In the genomic region with DNA sequence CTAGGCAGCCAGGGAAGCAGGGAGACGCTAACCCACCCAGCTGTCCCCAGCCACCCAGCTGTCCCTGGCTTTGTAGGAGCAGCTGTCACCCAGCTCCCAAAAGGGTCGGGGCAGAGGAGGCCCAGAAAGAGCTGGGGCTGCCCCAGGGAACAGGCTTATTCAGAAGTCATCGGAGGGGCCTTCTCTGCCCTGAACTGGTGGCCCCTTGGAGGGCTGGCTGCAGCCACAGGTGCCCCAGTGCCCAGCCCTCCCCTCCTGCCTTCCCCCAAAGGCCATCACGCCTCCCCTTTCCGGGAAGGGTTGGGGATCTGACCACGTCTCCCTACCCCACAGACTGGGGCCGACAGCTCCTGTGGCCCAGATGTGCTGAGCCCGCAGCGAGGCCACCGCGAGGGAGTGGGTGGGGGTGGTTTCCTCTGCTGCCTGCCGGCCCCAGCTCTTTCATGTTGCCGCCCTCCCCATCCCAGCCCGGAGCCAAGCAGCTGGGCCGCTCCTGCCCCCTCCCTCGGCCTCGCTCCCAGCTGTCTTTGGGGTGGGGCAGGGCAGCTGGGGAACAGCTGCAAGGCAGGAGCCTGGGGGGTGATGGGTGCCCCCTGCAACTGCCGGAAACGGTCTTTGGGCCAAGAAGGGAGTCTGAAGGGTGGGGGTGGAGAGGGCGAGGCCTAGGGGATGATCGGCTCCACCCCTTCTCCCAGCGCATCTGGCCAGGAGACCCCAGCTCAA, we compare ENCODE assay signal across 8 cellular contexts. TPM values are rescaled to one million over a fixed set of nuclear protein-coding genes. Genes with fewer than 3 reads are reported as not detected.
DNase-seq lines count a peak whose midpoint lies in the region; ATAC-seq and TF ChIP-seq lines count a peak whose summit lies in the region.

No MANE protein-coding gene starts in this region.

- no peaks in the 10 kb centered on the region for H3K79me2 ChIP-seq in neural cell (replicated peaks; ENCODE audit: insufficient read depth, low read length)

- DNase-seq in CMK (ENCODE audit: low read depth) (peak; percentile 69), WTC11 (ENCODE audit: low spot score) (no peak), vagina (ENCODE audit: extremely low spot score in 2 of 2) (no peak), KG1 (lab: John Stamatoyannopoulos, UW) (no peak)

- no peaks in the 10 kb centered on the region for H3K9me3 Mint-ChIP-seq in WTC11

- H3K4me3 Mint-ChIP-seq in WTC11, result no peak overlapping the region

- intact Hi-C loops in vagina (cut with DNase I), result no loop called here

- H3K27me3 ChIP-seq in ectodermal cell (ENCODE audit: control insufficient read depth, insufficient read depth, low read length, poor library complexity, severe bottlenecking) (no peaks in the 10 kb centered on the region), neural cell (ENCODE audit: insufficient read depth, low read depth, low read length) (no peaks in the 10 kb centered on the region), vagina (no peaks in the 10 kb centered on the region)

- peaks cover 12% of the 10 kb centered on the region for H3K36me3 ChIP-seq in ectodermal cell (ENCODE audit: control insufficient read depth, insufficient read depth, low read length)
- no peaks in the 10 kb centered on the region for H3K36me3 ChIP-seq in neural cell (ENCODE audit: insufficient read depth, low read length)
- peaks cover 0 to 25% of the 10 kb centered on the region in 2 donors for H3K36me3 ChIP-seq in vagina

- peak; percentile 83 for ATAC-seq in GM19452 (IDR thresholded peaks at IDR 0.05; ENCODE audit: unreplicated experiment)
- ATAC-seq in HG03521 (IDR thresholded peaks at IDR 0.05; ENCODE audit: unreplicated experiment), result peak; percentile 78
- ATAC-seq in WTC11, result peak; percentile 55

- TF ChIP-seq EP300 in neural cell (conservative IDR thresholded peaks at IDR 0.05; ENCODE audit: poor library complexity, severe bottlenecking), result no peak

- no peak for TF ChIP-seq POLR2A in vagina (IDR thresholded peaks at IDR 0.05)

- POLR2A ChIA-PET in WTC11 (lab: Charles Lee), result interaction anchor here (0.7 to 1.4 kb wide), 2 partner anchors 10 to 11 kb away, joined by 3 to 4 read pairs; no protein-coding TSS in a partner anchor

- no peak overlapping the region for H3K4me2 ChIP-seq in neural cell (ENCODE audit: low read length)

- WGBS in ectodermal cell, 2 experiments, result 19 to 25% methylated on average over 22 of the region's 22 CpGs

- H3K4me1 ChIP-seq in ectodermal cell (ENCODE audit: control insufficient read depth, insufficient read depth, low read length) (peaks cover 14% of the 10 kb centered on the region), vagina (peaks cover 41% of the 10 kb centered on the region)

- no peak for TF ChIP-seq RAD21 in neural cell (conservative IDR thresholded peaks at IDR 0.05)

- peak overlapping the region; percentile 22 for H3K27ac ChIP-seq in ectodermal cell (ENCODE audit: insufficient read depth, low read depth, low read length, poor library complexity, severe bottlenecking)
- H3K27ac ChIP-seq in neural cell (ENCODE audit: low read length), result no peak overlapping the region
- H3K27ac ChIP-seq in vagina, result peak overlapping the region; percentile 69

- no peak overlapping the region for H2AFZ ChIP-seq in neural cell (ENCODE audit: low read depth, low read length)

- H3K9me2 ChIP-seq in neural cell (ENCODE audit: insufficient read depth, low read length), result no peaks in the 10 kb centered on the region

- H3K9me3 ChIP-seq in ectodermal cell (ENCODE audit: control insufficient read depth, low read length) (no peaks in the 10 kb centered on the region), neural cell (ENCODE audit: low read length) (no peaks in the 10 kb centered on the region), vagina (no peaks in the 10 kb centered on the region)

- H3K27me3 Mint-ChIP-seq in WTC11 (ENCODE audit: low read depth), result no peaks in the 10 kb centered on the region; the same call in 1 of the 2 replicates

- H3K4me1 Mint-ChIP-seq in WTC11, result peaks cover 10% of the 10 kb centered on the region

- H3K4me3 ChIP-seq in ectodermal cell (ENCODE audit: insufficient read depth, low read depth, low read length) (no peak overlapping the region), neural cell (ENCODE audit: low read length) (no peak overlapping the region), vagina (peak overlapping the region; percentile 18 to 23)

- no peaks in the 10 kb centered on the region for H4K20me1 ChIP-seq in neural cell (ENCODE audit: insufficient read depth)

- H3K9ac ChIP-seq in neural cell (ENCODE audit: low read length), result no peak overlapping the region

- H3K36me3 Mint-ChIP-seq in WTC11, result peaks cover 14% of the 10 kb centered on the region

- CTCF ChIA-PET in WTC11 (lab: Charles Lee), result interaction anchor here (0.7 to 3.7 kb wide), 11 partner anchors 9 to 142 kb away, joined by 3 to 21 read pairs (median 6); a partner anchor contains a TSS

- H3K27ac Mint-ChIP-seq in WTC11, result no peak overlapping the region

- H3F3A ChIP-seq in neural cell (ENCODE audit: insufficient read depth, low read length, poor library complexity, severe bottlenecking), result no peaks in the 10 kb centered on the region

- no peak for TF ChIP-seq CTCF in WTC11 (IDR thresholded peaks at IDR 0.05)
- TF ChIP-seq CTCF in neural cell (IDR thresholded peaks at IDR 0.05; ENCODE audit: poor library complexity, severe bottlenecking), result no peak
- no peak for TF ChIP-seq CTCF in vagina (IDR thresholded peaks at IDR 0.05)

TF ChIP-seq in WTC11, 78 proteins besides CTCF, POLR2A, EP300 and RAD21 (continues in another document):
- TF ChIP-seq, protein P1, sequence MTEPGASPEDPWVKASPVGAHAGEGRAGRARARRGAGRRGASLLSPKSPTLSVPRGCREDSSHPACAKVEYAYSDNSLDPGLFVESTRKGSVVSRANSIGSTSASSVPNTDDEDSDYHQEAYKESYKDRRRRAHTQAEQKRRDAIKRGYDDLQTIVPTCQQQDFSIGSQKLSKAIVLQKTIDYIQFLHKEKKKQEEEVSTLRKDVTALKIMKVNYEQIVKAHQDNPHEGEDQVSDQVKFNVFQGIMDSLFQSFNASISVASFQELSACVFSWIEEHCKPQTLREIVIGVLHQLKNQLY (CRISPR knock-in tag; IDR thresholded peaks at IDR 0.05), result no peak
- TF ChIP-seq ZNF423 (CRISPR knock-in tag; IDR thresholded peaks at IDR 0.05), result peak; percentile 63
- TF ChIP-seq, protein P2, sequence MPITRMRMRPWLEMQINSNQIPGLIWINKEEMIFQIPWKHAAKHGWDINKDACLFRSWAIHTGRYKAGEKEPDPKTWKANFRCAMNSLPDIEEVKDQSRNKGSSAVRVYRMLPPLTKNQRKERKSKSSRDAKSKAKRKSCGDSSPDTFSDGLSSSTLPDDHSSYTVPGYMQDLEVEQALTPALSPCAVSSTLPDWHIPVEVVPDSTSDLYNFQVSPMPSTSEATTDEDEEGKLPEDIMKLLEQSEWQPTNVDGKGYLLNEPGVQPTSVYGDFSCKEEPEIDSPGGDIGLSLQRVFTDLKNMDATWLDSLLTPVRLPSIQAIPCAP (CRISPR knock-in tag; IDR thresholded peaks at IDR 0.05), result no peak

TF ChIP-seq in neural cell, 6 proteins besides CTCF, POLR2A, EP300 and RAD21:
- TF ChIP-seq, protein P3, sequence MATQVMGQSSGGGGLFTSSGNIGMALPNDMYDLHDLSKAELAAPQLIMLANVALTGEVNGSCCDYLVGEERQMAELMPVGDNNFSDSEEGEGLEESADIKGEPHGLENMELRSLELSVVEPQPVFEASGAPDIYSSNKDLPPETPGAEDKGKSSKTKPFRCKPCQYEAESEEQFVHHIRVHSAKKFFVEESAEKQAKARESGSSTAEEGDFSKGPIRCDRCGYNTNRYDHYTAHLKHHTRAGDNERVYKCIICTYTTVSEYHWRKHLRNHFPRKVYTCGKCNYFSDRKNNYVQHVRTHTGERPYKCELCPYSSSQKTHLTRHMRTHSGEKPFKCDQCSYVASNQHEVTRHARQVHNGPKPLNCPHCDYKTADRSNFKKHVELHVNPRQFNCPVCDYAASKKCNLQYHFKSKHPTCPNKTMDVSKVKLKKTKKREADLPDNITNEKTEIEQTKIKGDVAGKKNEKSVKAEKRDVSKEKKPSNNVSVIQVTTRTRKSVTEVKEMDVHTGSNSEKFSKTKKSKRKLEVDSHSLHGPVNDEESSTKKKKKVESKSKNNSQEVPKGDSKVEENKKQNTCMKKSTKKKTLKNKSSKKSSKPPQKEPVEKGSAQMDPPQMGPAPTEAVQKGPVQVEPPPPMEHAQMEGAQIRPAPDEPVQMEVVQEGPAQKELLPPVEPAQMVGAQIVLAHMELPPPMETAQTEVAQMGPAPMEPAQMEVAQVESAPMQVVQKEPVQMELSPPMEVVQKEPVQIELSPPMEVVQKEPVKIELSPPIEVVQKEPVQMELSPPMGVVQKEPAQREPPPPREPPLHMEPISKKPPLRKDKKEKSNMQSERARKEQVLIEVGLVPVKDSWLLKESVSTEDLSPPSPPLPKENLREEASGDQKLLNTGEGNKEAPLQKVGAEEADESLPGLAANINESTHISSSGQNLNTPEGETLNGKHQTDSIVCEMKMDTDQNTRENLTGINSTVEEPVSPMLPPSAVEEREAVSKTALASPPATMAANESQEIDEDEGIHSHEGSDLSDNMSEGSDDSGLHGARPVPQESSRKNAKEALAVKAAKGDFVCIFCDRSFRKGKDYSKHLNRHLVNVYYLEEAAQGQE (IDR thresholded peaks at IDR 0.05; ENCODE audit: borderline replicate concordance), result no peak
- TF ChIP-seq TAF1 (IDR thresholded peaks at IDR 0.05; ENCODE audit: low read depth), result no peak
- no peak for TF ChIP-seq EZH2 (IDR thresholded peaks at IDR 0.05; ENCODE audit: borderline replicate concordance, insufficient read depth, low read length, poor library complexity, severe bottlenecking)
- TF ChIP-seq POLR2AphosphoS5 (IDR thresholded peaks at IDR 0.05), result peak; percentile 32
TF ChIP-seq in neural cell: peak in this region for 1.

RNA-seq across cellular contexts. Expression of a gene that starts 16.8 kb away (rescaled TPM):
- 36.3 to 40.3 TPM (median 36.8 TPM) in 3 replicates for total RNA-seq in WTC11 (2021)
- polyA plus RNA-seq in ectodermal cell (2013, experiment 1 of 4), result 61.1 TPM
- 59.1 TPM for polyA plus RNA-seq in ectodermal cell (2013, experiment 2 of 4)
- polyA plus RNA-seq in ectodermal cell (2013, experiment 3 of 4), result 48.5 TPM
- polyA plus RNA-seq in ectodermal cell (2013, experiment 4 of 4), result 46.9 TPM
- 47.5 and 59.2 TPM in 2 replicates for polyA plus RNA-seq in neural cell
- polyA minus RNA-seq in neural cell, result 63.4 and 77.9 TPM in 2 replicates
- total RNA-seq in vagina, result 126 TPM

RNA-seq across cellular contexts. Expression of a gene that starts 53.1 kb away (rescaled TPM):
- total RNA-seq in WTC11 (2021) (13.3 to 16.1 TPM (median 15.6 TPM) in 3 replicates), vagina (7.4 TPM)
- polyA plus RNA-seq in ectodermal cell (2013, experiment 1 of 4), result 33.9 TPM
- 36.4 TPM for polyA plus RNA-seq in ectodermal cell (2013, experiment 2 of 4)
- polyA plus RNA-seq in ectodermal cell (2013, experiment 3 of 4), result 32.3 TPM
- 36.7 TPM for polyA plus RNA-seq in ectodermal cell (2013, experiment 4 of 4)
- 51.9 and 56.0 TPM in 2 replicates for polyA plus RNA-seq in neural cell
- polyA minus RNA-seq in neural cell, result 37.6 and 41.4 TPM in 2 replicates

RNA-seq across cellular contexts. Expression of a gene that starts 53.4 kb away (rescaled TPM):
- 15.7 to 21.2 TPM (median 15.9 TPM) in 3 replicates for total RNA-seq in WTC11 (2021)
- 22.1 TPM for polyA plus RNA-seq in ectodermal cell (2013, experiment 1 of 4)
- polyA plus RNA-seq in ectodermal cell (2013, experiment 2 of 4), result 20.1 TPM
- 9.4 TPM for polyA plus RNA-seq in ectodermal cell (2013, experiment 3 of 4)
- polyA plus RNA-seq in ectodermal cell (2013, experiment 4 of 4), result 11.0 TPM
- polyA plus RNA-seq in neural cell, result 14.9 and 16.0 TPM in 2 replicates
- polyA minus RNA-seq in neural cell, result 11.0 and 12.3 TPM in 2 replicates
- 6.4 TPM for total RNA-seq in vagina

Comparison
In these comparisons a context has a peak if more than half of its experiments do, and no peak if none do; other contexts are left out.
1. H3K4me3 ChIP-seq: peak in vagina (2 of 2); none in ectodermal cell (single experiment) and neural cell (single experiment).
2. Peak in every context shown above with its lines, with median percentiles within 50 percentile points of each other: ATAC-seq.